In genomic region chr1:104932030-104932915, GRCh38 we compare ENCODE assay signal across 15 cellular contexts.
DNase-seq lines count a peak whose midpoint lies in the region; ATAC-seq and TF ChIP-seq lines count a peak whose summit lies in the region.
"Had no signal": no experiment of that assay in that cellular context is flagged by ENCODE, and none has a peak within 500 bp of the region (broad histone marks: within the 10 kb centered on the region; RNA-seq: fewer than 3 reads in every experiment).

No MANE protein-coding gene starts in this region.

- no peak overlapping the region for H3K4me3 Mint-ChIP-seq in endodermal cell
- H3K4me3 Mint-ChIP-seq: activated naive CD8-positive, alpha-beta T cell treated with anti-CD3 and anti-CD28 coated beads, Interleukin-2, amount 50 U/mL, for 24 hours; natural killer cell; T-helper 2 cell treated with Interferon-gamma antibody and Interleukin-4, amounts not matched to agents 5 μg/mL and 100 μg/mL, for 36 hours had no signal

- DNase-seq in GM13976 (ENCODE audit: low spot score), result peak; percentile 30
- no peak for DNase-seq in substantia nigra (lab: John Stamatoyannopoulos, UW)
- DNase-seq in NCI-H1105 (lab: John Stamatoyannopoulos, UW), result no peak
- no peak for DNase-seq in endodermal cell
- no peak for DNase-seq in stimulated activated CD8-positive, alpha-beta memory T cell treated with anti-CD3 and anti-CD28 coated beads, Interleukin-4, amount 100 ng/mL, for 48 hours
- DNase-seq: activated naive CD8-positive, alpha-beta T cell treated with anti-CD3 and anti-CD28 coated beads, Interleukin-2, amount 50 U/mL, for 24 hours; activated T-cell treated with anti-CD3 and anti-CD28 coated beads, Interleukin-2, amount 50 U/mL, for 48 hours; GDM1; natural killer cell; NCI-H2171; stimulated activated CD4-positive, alpha-beta T cell treated with anti-CD3 and anti-CD28 coated beads, Interleukin-2, amount 100 ng/mL, for 24 hours had no signal

- H3K27me3 ChIP-seq in gastroesophageal sphincter (no peaks in the 10 kb centered on the region), endodermal cell (ENCODE audit: control insufficient read depth, insufficient read depth, low read length, poor library complexity, severe bottlenecking) (no peaks in the 10 kb centered on the region)

- H3K4me1 Mint-ChIP-seq in endodermal cell, result no peaks in the 10 kb centered on the region
- H3K4me1 Mint-ChIP-seq: activated naive CD8-positive, alpha-beta T cell treated with anti-CD3 and anti-CD28 coated beads, Interleukin-2, amount 50 U/mL, for 24 hours; natural killer cell had no signal

- no peak overlapping the region for H3K27ac Mint-ChIP-seq in endodermal cell
- H3K27ac Mint-ChIP-seq: activated naive CD8-positive, alpha-beta T cell treated with anti-CD3 and anti-CD28 coated beads, Interleukin-2, amount 50 U/mL, for 24 hours; natural killer cell; T-helper 2 cell treated with Interferon-gamma antibody and Interleukin-4, amounts not matched to agents 5 μg/mL and 100 μg/mL, for 36 hours had no signal

- H3K4me3 ChIP-seq in gastroesophageal sphincter (no peak overlapping the region), endodermal cell (ENCODE audit: low read length) (no peak overlapping the region)

- peaks cover 8% of the 10 kb centered on the region for H3K9me3 Mint-ChIP-seq in endodermal cell

- 71 to 79% methylated on average over 2 to 5 of the region's 13 CpGs for WGBS in gastroesophageal sphincter (ENCODE audit: low coverage in 1 of 2), 2 donors
- 87 to 93% methylated on average over 6 to 13 of the region's 13 CpGs for WGBS in endodermal cell (ENCODE audit: insufficient coverage in 1 of 2, insufficient read length in 1 of 2), 2 experiments

- no peaks in the 10 kb centered on the region for H3K27me3 Mint-ChIP-seq in endodermal cell (ENCODE audit: insufficient read depth)
- H3K27me3 Mint-ChIP-seq: activated naive CD8-positive, alpha-beta T cell treated with anti-CD3 and anti-CD28 coated beads, Interleukin-2, amount 50 U/mL, for 24 hours had no signal

- peaks cover 0 to 5% (median 0%) of the 10 kb centered on the region in 3 donors for H3K9me3 ChIP-seq in gastroesophageal sphincter
- no peaks in the 10 kb centered on the region for H3K9me3 ChIP-seq in endodermal cell (ENCODE audit: control insufficient read depth, low read length)

- no peak overlapping the region for H3K27ac ChIP-seq in gastroesophageal sphincter
- H3K27ac ChIP-seq in substantia nigra (ENCODE audit: low read depth, low read length, poor library complexity, severe bottlenecking), result no peak overlapping the region
- no peak overlapping the region for H3K27ac ChIP-seq in endodermal cell (ENCODE audit: low read depth, low read length)

- peak; percentile 52 for ATAC-seq in GM19467 (IDR thresholded peaks at IDR 0.05; ENCODE audit: unreplicated experiment)
- peak; percentile 75 for ATAC-seq in HG03342 (IDR thresholded peaks at IDR 0.05; ENCODE audit: unreplicated experiment)
- ATAC-seq in gastroesophageal sphincter, result peak; percentile 34
- ATAC-seq: activated naive CD8-positive, alpha-beta T cell treated with anti-CD3 and anti-CD28 coated beads, Interleukin-2, amount 50 U/mL, for 24 hours; natural killer cell had no signal

- TF ChIP-seq EP300 in gastroesophageal sphincter (IDR thresholded peaks at IDR 0.05), result no peak

- no peaks in the 10 kb centered on the region for H3K36me3 ChIP-seq in gastroesophageal sphincter
- no peaks in the 10 kb centered on the region for H3K36me3 ChIP-seq in endodermal cell (ENCODE audit: control insufficient read depth, insufficient read depth, low read length)

- H3K36me3 Mint-ChIP-seq in endodermal cell (ENCODE audit: low read depth), result no peaks in the 10 kb centered on the region

- H3K4me1 ChIP-seq in gastroesophageal sphincter (no peaks in the 10 kb centered on the region), endodermal cell (ENCODE audit: control insufficient read depth, insufficient read depth, low read length) (no peaks in the 10 kb centered on the region)

- TF ChIP-seq CTCF in GM13976 (IDR thresholded peaks at IDR 0.05; ENCODE audit: borderline replicate concordance, control extremely low read depth, extremely low read depth, insufficient read depth, missing control alignments) (no peak), gastroesophageal sphincter (IDR thresholded peaks at IDR 0.05) (no peak), endodermal cell (conservative IDR thresholded peaks at IDR 0.05) (no peak)

- no peak overlapping the region for H3K9ac ChIP-seq in endodermal cell (ENCODE audit: extremely low read depth, low read length, poor library complexity, severe bottlenecking)

- TF ChIP-seq POLR2A in gastroesophageal sphincter (IDR thresholded peaks at IDR 0.05), result no peak

- in situ Hi-C loops in GM13976 (cut with MboI; ENCODE audit: low sequenced_read_pairs, unreplicated experiment), result no loop called here
